11 cellular contexts compared by ENCODE assay signal in the genomic region with DNA sequence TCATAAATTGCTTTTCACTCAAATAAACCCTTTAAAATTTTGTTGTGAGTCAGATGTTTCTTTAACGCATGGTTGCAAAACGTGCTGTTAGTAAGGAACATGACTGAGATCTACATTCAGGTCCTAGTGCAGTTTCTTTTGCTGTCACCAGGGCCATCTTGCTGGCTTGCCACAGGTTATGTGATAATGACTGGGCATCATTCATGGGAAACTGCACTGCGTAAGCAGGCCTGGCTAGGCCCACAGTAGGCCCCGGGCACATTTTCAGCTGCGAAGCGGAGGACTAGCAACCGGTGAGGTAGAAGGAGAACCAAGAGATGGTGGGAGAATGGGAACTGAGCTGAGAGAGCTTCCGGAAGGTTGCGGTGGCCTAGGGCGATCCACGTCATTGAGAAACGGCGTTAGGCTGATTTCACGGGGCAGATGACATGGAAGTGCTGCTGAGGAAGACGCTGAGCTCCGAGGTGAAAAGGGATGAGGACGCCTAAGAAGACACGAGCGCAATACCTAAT. TPM values are rescaled to one million over a fixed set of nuclear protein-coding genes. Genes with fewer than 3 reads are reported as not detected.
DNase-seq lines count a peak whose midpoint lies in the region; ATAC-seq and TF ChIP-seq lines count a peak whose summit lies in the region.
"Had no signal": no experiment of that assay in that cellular context is flagged by ENCODE, and none has a peak within 500 bp of the region (broad histone marks: within the 10 kb centered on the region; RNA-seq: fewer than 3 reads in every experiment).

No MANE protein-coding gene starts in this region.

- no peaks in the 10 kb centered on the region for H3K9me3 Mint-ChIP-seq in activated CD8-positive, alpha-beta memory T cell treated with anti-CD3 and anti-CD28 coated beads, Interleukin-2, amount 10 ng/mL, durations not matched to agents 7 days and 5 days (ENCODE audit: low read depth)
- H3K9me3 Mint-ChIP-seq in dendritic cell treated with granulocyte-macrophage colony-stimulating factor and Interleukin-4, amounts not matched to agents 40 ng/mL and 50 ng/mL, for 4 days, result no peaks in the 10 kb centered on the region

- no peaks in the 10 kb centered on the region for H3K36me3 ChIP-seq in spleen

- H3K27ac ChIP-seq in spleen, result peak overlapping the region; percentile 35 to 100 (median 98)

- no peaks in the 10 kb centered on the region for H3K27me3 Mint-ChIP-seq in activated CD8-positive, alpha-beta memory T cell treated with anti-CD3 and anti-CD28 coated beads, Interleukin-2, amount 10 ng/mL, durations not matched to agents 7 days and 5 days
- H3K27me3 Mint-ChIP-seq in dendritic cell treated with granulocyte-macrophage colony-stimulating factor and Interleukin-4, amounts not matched to agents 40 ng/mL and 50 ng/mL, for 4 days, result peaks cover 10% of the 10 kb centered on the region

- H3K27ac Mint-ChIP-seq in activated CD8-positive, alpha-beta memory T cell treated with anti-CD3 and anti-CD28 coated beads, Interleukin-2, amount 10 ng/mL, durations not matched to agents 7 days and 5 days, result peak overlapping the region; percentile 98
- peak overlapping the region; percentile 95 for H3K27ac Mint-ChIP-seq in dendritic cell treated with granulocyte-macrophage colony-stimulating factor and Interleukin-4, amounts not matched to agents 40 ng/mL and 50 ng/mL, for 4 days

- TF ChIP-seq CTCF in NB4 (IDR thresholded peaks at IDR 0.05; ENCODE audit: low read depth, low read length) (no peak), spleen (IDR thresholded peaks at IDR 0.05 in 8 of 11, conservative IDR thresholded peaks at IDR 0.05 in 3 of 11) (peak in 6 of 11 experiments; percentile 20 to 64 (median 46))

- peaks cover 73% of the 10 kb centered on the region for H3K4me1 Mint-ChIP-seq in activated CD8-positive, alpha-beta memory T cell treated with anti-CD3 and anti-CD28 coated beads, Interleukin-2, amount 10 ng/mL, durations not matched to agents 7 days and 5 days
- H3K4me1 Mint-ChIP-seq in dendritic cell treated with granulocyte-macrophage colony-stimulating factor and Interleukin-4, amounts not matched to agents 40 ng/mL and 50 ng/mL, for 4 days (ENCODE audit: low read depth), result peaks cover 53% of the 10 kb centered on the region

- peak; percentile 66 for DNase-seq in activated CD8-positive, alpha-beta memory T cell treated with anti-CD3 and anti-CD28 coated beads, Interleukin-2, amount 10 ng/mL, durations not matched to agents 7 days and 5 days
- DNase-seq in activated CD8-positive, alpha-beta memory T cell treated with anti-CD3 and anti-CD28 coated beads, Interleukin-2, amount 50 U/mL, for 4 hours, result no peak
- DNase-seq in NB4 (ENCODE audit: low read depth), result peak; percentile 93
- DNase-seq in spleen, result peak; percentile 90
- no peak for DNase-seq in NCI-H526 (lab: John Stamatoyannopoulos, UW)
- DNase-seq in cerebellar nuclear complex (lab: John Stamatoyannopoulos, UW), result no peak
- DNase-seq: activated gamma-delta T cell treated with Interleukin-2 at 50 U/mL for 16 hours, H7, NCI-H2029 treated with DMSO at 0.1 percent for 48 hours had no signal

- H3K4me3 ChIP-seq in NB4 (ENCODE audit: low read depth, low read length) (no peak overlapping the region), spleen (peak overlapping the region in 1 of 8 donors; percentile 59)

- peaks cover 0 to 17% (median 2%) of the 10 kb centered on the region in 7 donors for H3K27me3 ChIP-seq in spleen (replicated peaks in 1 of 7)

- WGBS in spleen, 5 donors, result 52 to 77% (median 62%) methylated on average over 19 of the region's 19 CpGs

- ATAC-seq in activated CD8-positive, alpha-beta memory T cell treated with anti-CD3 and anti-CD28 coated beads, Interleukin-2, amount 10 ng/mL, durations not matched to agents 7 days and 5 days, result no peak
- no peak for ATAC-seq in GM18870 (IDR thresholded peaks at IDR 0.05; ENCODE audit: unreplicated experiment)

- CTCF ChIA-PET in activated CD8-positive, alpha-beta memory T cell treated with anti-CD3 and anti-CD28 coated beads, Interleukin-2, amount 10 ng/mL, durations not matched to agents 7 days and 5 days (lab: Charles Lee), result interaction anchor here (1.7 to 5.5 kb wide), 3 partner anchors 13 to 17 kb away, joined by 4 to 53 read pairs (median 6); a partner anchor contains a TSS

- no peaks in the 10 kb centered on the region for H3K9me3 ChIP-seq in spleen

- no peak for TF ChIP-seq POLR2A in NB4 (IDR thresholded peaks at IDR 0.05; ENCODE audit: extremely low read depth, insufficient read length)
- TF ChIP-seq POLR2A in spleen (IDR thresholded peaks at IDR 0.05), result peak in 1 of 3 donors; percentile 26

- intact Hi-C loops in dendritic cell treated with granulocyte-macrophage colony-stimulating factor and Interleukin-4, amounts not matched to agents 40 ng/mL and 50 ng/mL, for 4 days (cut with micrococcal nuclease), result loop anchor here (1.0 kb wide), 1 partner anchor 10 kb away; no protein-coding TSS in a partner anchor
- intact Hi-C loops in spleen (cut with DNase I; ENCODE audit: low total_unique reads), result no loop called here

- H3K4me3 Mint-ChIP-seq in activated CD8-positive, alpha-beta memory T cell treated with anti-CD3 and anti-CD28 coated beads, Interleukin-2, amount 10 ng/mL, durations not matched to agents 7 days and 5 days, result no peak overlapping the region
- H3K4me3 Mint-ChIP-seq in dendritic cell treated with granulocyte-macrophage colony-stimulating factor and Interleukin-4, amounts not matched to agents 40 ng/mL and 50 ng/mL, for 4 days, result peak overlapping the region; percentile 70

- H3K4me1 ChIP-seq in spleen, result peaks cover 37 to 99% (median 68%) of the 10 kb centered on the region in 6 donors

- H3K36me3 Mint-ChIP-seq in activated CD8-positive, alpha-beta memory T cell treated with anti-CD3 and anti-CD28 coated beads, Interleukin-2, amount 10 ng/mL, durations not matched to agents 7 days and 5 days, result peaks cover 15% of the 10 kb centered on the region
- peaks cover 18% of the 10 kb centered on the region for H3K36me3 Mint-ChIP-seq in dendritic cell treated with granulocyte-macrophage colony-stimulating factor and Interleukin-4, amounts not matched to agents 40 ng/mL and 50 ng/mL, for 4 days (ENCODE audit: low read depth)

RNA-seq across cellular contexts. Expression of a gene that starts 3.2 kb away (rescaled TPM):
- total RNA-seq in activated CD8-positive, alpha-beta memory T cell treated with anti-CD3 and anti-CD28 coated beads, Interleukin-2, amount 10 ng/mL, durations not matched to agents 7 days and 5 days, result 10 to 100 TPM; 10.2 to 12.0 TPM
- total RNA-seq in spleen, result 1 to 10 TPM; 2.6 to 5.0 (median 3.4) TPM
- 1 to 10 TPM; 2.6 to 3.8 (median 3.5) TPM for polyA plus RNA-seq in spleen
- total RNA-seq: H7 had no signal

RNA-seq across cellular contexts. Expression of a gene that starts 12.7 kb away (rescaled TPM):
- 100 to 1,000 TPM in 1 of 2 experiments, 10 to 100 TPM in 1; 93.1 to 108 TPM for total RNA-seq in activated CD8-positive, alpha-beta memory T cell treated with anti-CD3 and anti-CD28 coated beads, Interleukin-2, amount 10 ng/mL, durations not matched to agents 7 days and 5 days
- 100 to 1,000 TPM in 6 of 7 donors, 10 to 100 TPM in 1; 73.7 to 284 (median 152) TPM for total RNA-seq in spleen
- 100 to 1,000 TPM in 1 of 3 donors, 10 to 100 TPM in 2; 88.3 to 166 (median 92.3) TPM for polyA plus RNA-seq in spleen

RNA-seq across cellular contexts. Expression of a gene that starts 17.1 kb away (rescaled TPM):
- total RNA-seq in activated CD8-positive, alpha-beta memory T cell treated with anti-CD3 and anti-CD28 coated beads, Interleukin-2, amount 10 ng/mL, durations not matched to agents 7 days and 5 days, result 10 to 100 TPM in 1 of 2 experiments, 1 to 10 TPM in 1; 9.1 to 11.6 TPM
- 1 to 10 TPM in 6 of 7 donors, not detected in 1; 1.2 to 7.4 (median 5.0) TPM for total RNA-seq in spleen
- 10 to 100 TPM in 2 of 3 donors, 1 to 10 TPM in 1; 4.4 to 12.7 (median 12.0) TPM for polyA plus RNA-seq in spleen

RNA-seq across cellular contexts. Expression of a gene that starts 20.2 kb away (rescaled TPM):
- under 1 TPM; 0.76 to 0.96 TPM for total RNA-seq in activated CD8-positive, alpha-beta memory T cell treated with anti-CD3 and anti-CD28 coated beads, Interleukin-2, amount 10 ng/mL, durations not matched to agents 7 days and 5 days
- total RNA-seq in spleen, result 1 to 10 TPM in 1 of 7 donors, not detected in 6; 3.0 TPM
- polyA plus RNA-seq in spleen, result under 1 TPM in 1 of 3 donors, not detected in 2; 0.50 TPM
- total RNA-seq: H7 had no signal

RNA-seq across cellular contexts. Expression of a gene that starts 34.4 kb away (rescaled TPM):
- 100 to 1,000 TPM; 136 to 181 TPM for total RNA-seq in activated CD8-positive, alpha-beta memory T cell treated with anti-CD3 and anti-CD28 coated beads, Interleukin-2, amount 10 ng/mL, durations not matched to agents 7 days and 5 days
- 10 to 100 TPM; 33.9 to 48.0 (median 38.1) TPM for total RNA-seq in spleen
- polyA plus RNA-seq in spleen, result 10 to 100 TPM; 31.4 to 43.1 (median 35.0) TPM

Comparison
In these comparisons a context has a peak if more than half of its experiments do, and no peak if none do; other contexts are left out.
1. DNase-seq: peak in activated CD8-positive, alpha-beta memory T cell treated with anti-CD3 and anti-CD28 coated beads, Interleukin-2, amount 10 ng/mL, durations not matched to agents 7 days and 5 days (single experiment), NB4 (single experiment) and spleen (single experiment); none in activated CD8-positive, alpha-beta memory T cell treated with anti-CD3 and anti-CD28 coated beads, Interleukin-2, amount 50 U/mL, for 4 hours (single experiment), NCI-H526 (0 of 2) and cerebellar nuclear complex (0 of 2).